Comparison of ENCODE assay signal across 12 cellular contexts in the genomic region with DNA sequence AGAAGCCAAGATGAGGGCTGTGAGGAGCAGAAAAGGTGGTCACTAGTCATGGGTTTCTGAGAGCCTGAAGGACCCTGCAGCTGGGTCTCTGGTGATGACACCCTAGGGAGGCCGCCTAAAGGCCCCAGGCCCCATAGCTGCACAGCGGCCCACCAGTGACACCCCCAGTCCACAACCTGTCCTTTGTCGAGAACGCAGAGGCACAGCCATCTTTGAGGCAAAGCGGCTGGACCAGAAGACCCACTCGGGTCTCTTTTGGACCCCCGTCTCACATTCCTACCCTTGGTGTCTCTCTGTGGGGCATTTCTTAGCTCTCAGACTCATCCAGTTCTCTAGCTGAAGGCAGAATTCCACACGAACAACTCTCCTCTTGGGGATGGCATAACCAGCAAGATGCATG.
"Had no signal": no experiment of that assay in that cellular context is flagged by ENCODE, and none has a peak within 500 bp of the region (broad histone marks: within the 10 kb centered on the region; RNA-seq: fewer than 3 reads in every experiment).

No MANE protein-coding gene starts in this region.

- H3K9me3 ChIP-seq: neutrophil, pancreas, SJSA1, tibial artery had no signal

- H3K4me1 ChIP-seq: pancreas, SJSA1 had no signal

- ATAC-seq: natural killer cell; pancreas; stimulated activated naive B cell treated with anti-CD40 and anti-IgM and Interleukin-4, amounts not matched to agents 10 μg/mL and 1 μg/mL and 100 μg/mL, for 72 hours had no signal

- FAIRE-seq: bronchial epithelial cell, pancreas had no signal

- H3K4me3 ChIP-seq: pancreas, SJSA1, tibial artery had no signal

- DNase-seq: activated CD4-positive, alpha-beta T cell treated with anti-CD3 and anti-CD28 coated beads for 1 hour; activated CD4-positive, alpha-beta T cell treated with anti-CD3 and anti-CD28 coated beads, Interleukin-2, amount 50 U/mL, for 4 hours; effector memory CD4-positive, alpha-beta T cell; mesendoderm; natural killer cell; pancreas; stimulated activated naive B cell treated with anti-CD40 and anti-IgM and Interleukin-4, amounts not matched to agents 10 μg/mL and 1 μg/mL and 100 μg/mL, for 72 hours; tibial artery had no signal

- H3K27me3 ChIP-seq: pancreas, SJSA1, tibial artery had no signal

- H3K36me3 ChIP-seq: neutrophil, pancreas had no signal

- H3K27ac ChIP-seq: neutrophil, SJSA1, tibial artery, VCaP had no signal
